Comparison of ENCODE assay signal across 16 cellular contexts in the genomic region with DNA sequence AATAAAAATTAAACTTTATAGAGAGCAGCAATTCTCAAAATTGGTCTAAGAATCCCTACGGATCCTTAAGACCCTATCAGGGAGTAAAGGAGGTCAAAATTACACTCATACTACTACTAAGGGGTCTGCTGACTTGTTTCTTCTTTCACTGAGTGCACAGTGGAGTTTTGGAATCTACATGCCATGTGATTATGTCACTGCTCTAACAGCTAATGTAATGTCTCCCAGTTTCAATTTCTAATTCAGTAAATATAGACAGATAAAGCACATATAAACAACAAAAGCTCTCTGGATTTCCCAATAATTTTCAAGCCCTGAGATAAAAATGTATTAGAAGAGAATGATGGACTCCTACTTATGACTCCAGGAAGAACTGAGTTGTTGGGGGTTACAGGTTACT.
DNase-seq lines count a peak whose midpoint lies in the region; ATAC-seq and TF ChIP-seq lines count a peak whose summit lies in the region.
"Had no signal": no experiment of that assay in that cellular context is flagged by ENCODE, and none has a peak within 500 bp of the region (broad histone marks: within the 10 kb centered on the region; RNA-seq: fewer than 3 reads in every experiment).

No MANE protein-coding gene starts in this region.

- peak; percentile 34 for ATAC-seq in activated CD8-positive, alpha-beta T cell treated with anti-CD3 and anti-CD28 coated beads for 36 hours
- ATAC-seq: esophagus mucosa, HCT116 had no signal

- no peaks in the 10 kb centered on the region for H3K9me3 ChIP-seq in subcutaneous abdominal adipose tissue (ENCODE audit: control insufficient read depth in 5 of 5, low read length in 5 of 5)
- H3K9me3 ChIP-seq: BE2C, vagina had no signal

- CTCF ChIA-PET in activated naive CD4-positive, alpha-beta T cell treated with anti-CD3 and anti-CD28 coated beads, Interleukin-2, amount 10 ng/mL, durations not matched to agents 7 days and 5 days (lab: Charles Lee) = no interaction called here
- CTCF ChIA-PET in activated CD8-positive, alpha-beta T cell treated with anti-CD3 and anti-CD28 coated beads for 36 hours (lab: Charles Lee) = interaction anchor here (4.2 kb wide), 1 partner anchor 47 kb away, joined by 18 read pairs; no protein-coding TSS in a partner anchor

- H3K4me3 ChIP-seq in subcutaneous abdominal adipose tissue (ENCODE audit: low read depth in 1 of 5, low read length in 5 of 5) = no peak overlapping the region
- H3K4me3 ChIP-seq: vagina had no signal

- H3K9ac ChIP-seq in subcutaneous abdominal adipose tissue (ENCODE audit: low read length in 5 of 5) = no peak overlapping the region

- H3K4me1 ChIP-seq in subcutaneous abdominal adipose tissue (ENCODE audit: control insufficient read depth in 5 of 5, insufficient read depth in 5 of 5, low read length in 5 of 5) = peaks cover 0 to 11% (median 0%) of the 10 kb centered on the region in 5 donors
- H3K4me1 ChIP-seq: BE2C, vagina had no signal

- H3K36me3 Mint-ChIP-seq in activated naive CD4-positive, alpha-beta T cell treated with anti-CD3 and anti-CD28 coated beads, Interleukin-2, amount 10 ng/mL, durations not matched to agents 7 days and 5 days = peaks cover 72% of the 10 kb centered on the region
- H3K36me3 Mint-ChIP-seq in activated CD8-positive, alpha-beta T cell treated with anti-CD3 and anti-CD28 coated beads for 36 hours (ENCODE audit: low read depth) = peaks cover 66% of the 10 kb centered on the region
- H3K36me3 Mint-ChIP-seq in immature natural killer cell = peaks cover 14 to 47% (median 16%) of the 10 kb centered on the region in 3 donors

- no peaks in the 10 kb centered on the region for H3K27me3 ChIP-seq in subcutaneous abdominal adipose tissue (ENCODE audit: control insufficient read depth in 5 of 5, insufficient read depth in 4 of 5, low read length in 5 of 5)
- H3K27me3 ChIP-seq: BE2C, vagina had no signal

- POLR2A ChIA-PET in activated CD8-positive, alpha-beta T cell treated with anti-CD3 and anti-CD28 coated beads for 36 hours (lab: Charles Lee) = interaction anchor here (1.4 kb wide), 2 partner anchors 10 to 47 kb away, joined by 3 to 5 read pairs; no protein-coding TSS in a partner anchor

- H3K4me1 Mint-ChIP-seq in activated naive CD4-positive, alpha-beta T cell treated with anti-CD3 and anti-CD28 coated beads, Interleukin-2, amount 10 ng/mL, durations not matched to agents 7 days and 5 days = peaks cover 24% of the 10 kb centered on the region
- H3K4me1 Mint-ChIP-seq in activated CD8-positive, alpha-beta T cell treated with anti-CD3 and anti-CD28 coated beads for 36 hours (ENCODE audit: low read depth) = peaks cover 30% of the 10 kb centered on the region
- peaks cover 8 to 23% of the 10 kb centered on the region in 2 donors for H3K4me1 Mint-ChIP-seq in immature natural killer cell

- peak overlapping the region; percentile 43 for H3K27ac Mint-ChIP-seq in activated naive CD4-positive, alpha-beta T cell treated with anti-CD3 and anti-CD28 coated beads, Interleukin-2, amount 10 ng/mL, durations not matched to agents 7 days and 5 days
- H3K27ac Mint-ChIP-seq in activated CD8-positive, alpha-beta T cell treated with anti-CD3 and anti-CD28 coated beads for 36 hours = peak overlapping the region; percentile 51
- H3K27ac Mint-ChIP-seq in immature natural killer cell = peak overlapping the region; percentile 22 to 80 (median 59)

- no peaks in the 10 kb centered on the region for H3K27me3 Mint-ChIP-seq in activated naive CD4-positive, alpha-beta T cell treated with anti-CD3 and anti-CD28 coated beads, Interleukin-2, amount 10 ng/mL, durations not matched to agents 7 days and 5 days
- no peaks in the 10 kb centered on the region for H3K27me3 Mint-ChIP-seq in activated CD8-positive, alpha-beta T cell treated with anti-CD3 and anti-CD28 coated beads for 36 hours
- H3K27me3 Mint-ChIP-seq in immature natural killer cell (ENCODE audit: low read depth in 3 of 3) = peaks cover 0 to 2% (median 2%) of the 10 kb centered on the region in 3 donors

- DNase-seq in activated naive CD4-positive, alpha-beta T cell treated with anti-CD3 and anti-CD28 coated beads, Interleukin-2, amount 10 ng/mL, durations not matched to agents 7 days and 5 days = no peak
- DNase-seq in activated naive CD4-positive, alpha-beta T cell treated with anti-CD3 and anti-CD28 coated beads, Interleukin-2, amount 50 U/mL, for 16 hours = no peak
- DNase-seq in activated CD8-positive, alpha-beta T cell treated with anti-CD3 and anti-CD28 coated beads for 36 hours = no peak
- DNase-seq in immature natural killer cell (no peak), putamen (ENCODE audit: low spot score) (no peak), COLO668 (lab: John Stamatoyannopoulos, UW; ENCODE audit: unreplicated experiment) (no peak), dermis blood vessel endothelial cell (no peak)
- DNase-seq: BE2C, cerebellar nuclear complex, NCI-H2171 treated with DMSO at 0.1 percent for 48 hours, nucleus accumbens had no signal

- peak overlapping the region; percentile 7 for H3K27ac ChIP-seq in subcutaneous abdominal adipose tissue (ENCODE audit: low read depth, low read length)
- H3K27ac ChIP-seq: vagina, VCaP had no signal

- H3K9me3 Mint-ChIP-seq in activated naive CD4-positive, alpha-beta T cell treated with anti-CD3 and anti-CD28 coated beads, Interleukin-2, amount 10 ng/mL, durations not matched to agents 7 days and 5 days = no peaks in the 10 kb centered on the region
- H3K9me3 Mint-ChIP-seq in activated CD8-positive, alpha-beta T cell treated with anti-CD3 and anti-CD28 coated beads for 36 hours = no peaks in the 10 kb centered on the region
- H3K9me3 Mint-ChIP-seq in immature natural killer cell = no peaks in the 10 kb centered on the region

- H3K4me3 Mint-ChIP-seq in activated naive CD4-positive, alpha-beta T cell treated with anti-CD3 and anti-CD28 coated beads, Interleukin-2, amount 10 ng/mL, durations not matched to agents 7 days and 5 days = no peak overlapping the region
- H3K4me3 Mint-ChIP-seq in activated CD8-positive, alpha-beta T cell treated with anti-CD3 and anti-CD28 coated beads for 36 hours = no peak overlapping the region
- H3K4me3 Mint-ChIP-seq in immature natural killer cell = no peak overlapping the region

- intact Hi-C loops in activated CD8-positive, alpha-beta T cell treated with anti-CD3 and anti-CD28 coated beads for 36 hours (cut with micrococcal nuclease) = loop anchor here (10.0 kb wide), 1 partner anchor 52 kb away; no protein-coding TSS in a partner anchor

- no peak for TF ChIP-seq CTCF in activated CD8-positive, alpha-beta T cell treated with anti-CD3 and anti-CD28 coated beads for 36 hours (IDR thresholded peaks at IDR 0.05)

- H3K36me3 ChIP-seq in subcutaneous abdominal adipose tissue (ENCODE audit: control insufficient read depth in 5 of 5, insufficient read depth in 5 of 5, low read length in 5 of 5) = peaks cover 30 to 61% (median 40%) of the 10 kb centered on the region in 5 donors
